1 cellular context compared by ENCODE assay signal in genomic region chr15:38430106-38430760, GRCh38.
TF ChIP-seq lines count a peak whose summit lies in the region.

No MANE protein-coding gene starts in this region.

TF ChIP-seq in GM12878, 131 proteins besides CTCF, POLR2A, EP300 and RAD21:
- TF ChIP-seq SMARCA5 (IDR thresholded peaks at IDR 0.05), result no peak
- TF ChIP-seq MTA3 (IDR thresholded peaks at IDR 0.05; ENCODE audit: borderline replicate concordance, low read length), result no peak
- no peak for TF ChIP-seq NRF1 (conservative IDR thresholded peaks at IDR 0.05; ENCODE audit: low read depth, low read length)
- no peak for TF ChIP-seq CHD4 (IDR thresholded peaks at IDR 0.05)
- TF ChIP-seq E2F8 (IDR thresholded peaks at IDR 0.05; ENCODE audit: low read depth, partially characterized antibody), result no peak
- TF ChIP-seq HDGF (IDR thresholded peaks at IDR 0.05), result no peak
- TF ChIP-seq RCOR1 (conservative IDR thresholded peaks at IDR 0.05; ENCODE audit: low read depth, low read length), result no peak
- TF ChIP-seq MYC (IDR thresholded peaks at IDR 0.05; ENCODE audit: insufficient read depth, insufficient read length, insufficient replicate concordance, low read length, severe bottlenecking), result no peak
- no peak for TF ChIP-seq KAT2A (conservative IDR thresholded peaks at IDR 0.05; ENCODE audit: control insufficient read depth, low read depth, low read length)
- no peak for TF ChIP-seq ZNF217 (IDR thresholded peaks at IDR 0.05)
- TF ChIP-seq ZBED1 (IDR thresholded peaks at IDR 0.05; ENCODE audit: borderline replicate concordance), result no peak
TF ChIP-seq in GM12878: peak in this region for 0.
